ENCODE assay signal across 9 cellular contexts in genomic region chr17:33292184-33292980, GRCh38. TPM values are rescaled to one million over a fixed set of nuclear protein-coding genes. Genes with fewer than 3 reads are reported as not detected.
A peak's percentile ranks its signal among the peaks of the same experiment; 100 is the strongest.
DNase-seq lines count a peak whose midpoint lies in the region; ATAC-seq and TF ChIP-seq lines count a peak whose summit lies in the region.
"Had no signal": no experiment of that assay in that cellular context is flagged by ENCODE, and none has a peak within 500 bp of the region (broad histone marks: within the 10 kb centered on the region; RNA-seq: fewer than 3 reads in every experiment).

No MANE protein-coding gene starts in this region.

- intact Hi-C loops in upper lobe of right lung (cut with DNase I) = no loop called here

- H3K9ac ChIP-seq in iPS-20b (ENCODE audit: low read depth, low read length) = no peak overlapping the region
- H3K9ac ChIP-seq: parathyroid adenoma had no signal

- peak overlapping the region in 1 of 2 donors; percentile 56 for H3K4me3 Mint-ChIP-seq in activated T-cell treated with anti-CD3 and anti-CD28 coated beads, Interleukin-2, amount 50 U/mL, for 72 hours
- H3K4me3 Mint-ChIP-seq in activated naive CD8-positive, alpha-beta T cell treated with anti-CD3 and anti-CD28 coated beads, Interleukin-2, amount 50 U/mL, for 24 hours = no peak overlapping the region

- H3K36me3 ChIP-seq in iPS-20b (ENCODE audit: insufficient read depth, low read depth, low read length) = no peaks in the 10 kb centered on the region
- H3K36me3 ChIP-seq in upper lobe of right lung = no peaks in the 10 kb centered on the region

- TF ChIP-seq CTCF in upper lobe of right lung (IDR thresholded peaks at IDR 0.05) = peak; percentile 21

- H3K4me1 Mint-ChIP-seq in activated T-cell treated with anti-CD3 and anti-CD28 coated beads, Interleukin-2, amount 50 U/mL, for 72 hours (ENCODE audit: low read depth) = peaks cover 6% of the 10 kb centered on the region
- H3K4me1 Mint-ChIP-seq in activated naive CD8-positive, alpha-beta T cell treated with anti-CD3 and anti-CD28 coated beads, Interleukin-2, amount 50 U/mL, for 24 hours = peaks cover 3% of the 10 kb centered on the region

- H3K27me3 Mint-ChIP-seq in activated T-cell treated with anti-CD3 and anti-CD28 coated beads, Interleukin-2, amount 50 U/mL, for 72 hours (ENCODE audit: low read depth) = peaks cover 56% of the 10 kb centered on the region
- peaks cover 42% of the 10 kb centered on the region for H3K27me3 Mint-ChIP-seq in activated naive CD8-positive, alpha-beta T cell treated with anti-CD3 and anti-CD28 coated beads, Interleukin-2, amount 50 U/mL, for 24 hours

- H3K27me3 ChIP-seq in iPS-20b (ENCODE audit: insufficient read depth, low read length) (peaks cover 94% of the 10 kb centered on the region), upper lobe of right lung (peaks cover 71% of the 10 kb centered on the region)

- no peaks in the 10 kb centered on the region for H3K9me3 Mint-ChIP-seq in activated T-cell treated with anti-CD3 and anti-CD28 coated beads, Interleukin-2, amount 50 U/mL, for 72 hours
- H3K9me3 Mint-ChIP-seq in activated naive CD8-positive, alpha-beta T cell treated with anti-CD3 and anti-CD28 coated beads, Interleukin-2, amount 50 U/mL, for 24 hours = no peaks in the 10 kb centered on the region

- no peaks in the 10 kb centered on the region for H3K36me3 Mint-ChIP-seq in activated T-cell treated with anti-CD3 and anti-CD28 coated beads, Interleukin-2, amount 50 U/mL, for 72 hours (ENCODE audit: insufficient read depth in 2 of 2)
- H3K36me3 Mint-ChIP-seq in activated naive CD8-positive, alpha-beta T cell treated with anti-CD3 and anti-CD28 coated beads, Interleukin-2, amount 50 U/mL, for 24 hours (ENCODE audit: low read depth) = no peaks in the 10 kb centered on the region

- H3K4me1 ChIP-seq in iPS-20b (ENCODE audit: insufficient read depth, low read length) (no peaks in the 10 kb centered on the region), upper lobe of right lung (peaks cover 3% of the 10 kb centered on the region)
- H3K4me1 ChIP-seq: parathyroid adenoma had no signal

- H3K9me3 ChIP-seq in iPS-20b (ENCODE audit: insufficient read depth, low read depth, low read length) (no peaks in the 10 kb centered on the region), upper lobe of right lung (no peaks in the 10 kb centered on the region)

- DNase-seq in activated T-cell treated with anti-CD3 and anti-CD28 coated beads, Interleukin-2, amount 50 U/mL, for 48 hours = peak; percentile 30 to 32
- DNase-seq in activated T-cell treated with anti-CD3 and anti-CD28 coated beads, Interleukin-2, amount 50 U/mL, for 72 hours = no peak
- DNase-seq in activated naive CD8-positive, alpha-beta T cell treated with anti-CD3 and anti-CD28 coated beads, Interleukin-2, amount 50 U/mL, for 24 hours = no peak
- DNase-seq in upper lobe of right lung (no peak), globus pallidus (ENCODE audit: low spot score) (no peak), NK-92 (lab: John Stamatoyannopoulos, UW; ENCODE audit: unreplicated experiment) (no peak)

- peak overlapping the region; percentile 60 for H3K4me3 ChIP-seq in iPS-20b (ENCODE audit: low read length)
- peak overlapping the region; percentile 14 for H3K4me3 ChIP-seq in upper lobe of right lung

- no peak overlapping the region for H3K27ac Mint-ChIP-seq in activated T-cell treated with anti-CD3 and anti-CD28 coated beads, Interleukin-2, amount 50 U/mL, for 72 hours
- H3K27ac Mint-ChIP-seq in activated naive CD8-positive, alpha-beta T cell treated with anti-CD3 and anti-CD28 coated beads, Interleukin-2, amount 50 U/mL, for 24 hours = no peak overlapping the region

- H3K27ac ChIP-seq in iPS-20b (ENCODE audit: low read length) (no peak overlapping the region), upper lobe of right lung (no peak overlapping the region)
- H3K27ac ChIP-seq: parathyroid adenoma had no signal

- ATAC-seq in activated T-cell treated with anti-CD3 and anti-CD28 coated beads, Interleukin-2, amount 50 U/mL, for 72 hours (replicated peaks in 1 of 2) = no peak
- ATAC-seq in activated naive CD8-positive, alpha-beta T cell treated with anti-CD3 and anti-CD28 coated beads, Interleukin-2, amount 50 U/mL, for 24 hours = peak; percentile 18
- ATAC-seq in upper lobe of right lung (no peak), HG03520 (IDR thresholded peaks at IDR 0.05; ENCODE audit: unreplicated experiment) (no peak)

RNA-seq across cellular contexts. Expression of gene ASIC2, which starts 0.7 kb away (rescaled TPM):
- not detected for total RNA-seq in activated T-cell treated with anti-CD3 and anti-CD28 coated beads, Interleukin-2, amount 50 U/mL, for 72 hours
- not detected for total RNA-seq in upper lobe of right lung

Comparison
In these comparisons a context has a peak if more than half of its experiments do, and no peak if none do; other contexts are left out.
1. DNase-seq: peak in activated T-cell treated with anti-CD3 and anti-CD28 coated beads, Interleukin-2, amount 50 U/mL, for 48 hours (2 of 2); none in activated T-cell treated with anti-CD3 and anti-CD28 coated beads, Interleukin-2, amount 50 U/mL, for 72 hours (0 of 2), activated naive CD8-positive, alpha-beta T cell treated with anti-CD3 and anti-CD28 coated beads, Interleukin-2, amount 50 U/mL, for 24 hours (single experiment), upper lobe of right lung (single experiment), globus pallidus (single experiment) and NK-92 (single experiment).